15 cellular contexts compared by ENCODE assay signal in genomic region chr5:116037236-116037822, GRCh38. TPM values are rescaled to one million over a fixed set of nuclear protein-coding genes. Genes with fewer than 3 reads are reported as not detected.
DNase-seq lines count a peak whose midpoint lies in the region; ATAC-seq and TF ChIP-seq lines count a peak whose summit lies in the region.
"Had no signal": no experiment of that assay in that cellular context is flagged by ENCODE, and none has a peak within 500 bp of the region (broad histone marks: within the 10 kb centered on the region; RNA-seq: fewer than 3 reads in every experiment).

No MANE protein-coding gene starts in this region.

- intact Hi-C loops in MCF 10A (cut with micrococcal nuclease), result loop anchor here (10.0 kb wide), 1 partner anchor 203 kb away; no protein-coding TSS in a partner anchor
- intact Hi-C loops in breast epithelium (cut with DNase I; ENCODE audit: low total_unique reads), result no loop called here
- intact Hi-C loops in left lung (cut with DNase I), result no loop called here

- H3K4me3 Mint-ChIP-seq in MCF 10A (ENCODE audit: unreplicated experiment), result no peak overlapping the region
- no peak overlapping the region for H3K4me3 Mint-ChIP-seq in endodermal cell
- no peak overlapping the region for H3K4me3 Mint-ChIP-seq in stimulated activated memory B cell treated with anti-CD40 and anti-IgM and Interleukin-4, amounts not matched to agents 10 μg/mL and 1 μg/mL and 100 μg/mL, for 72 hours
- H3K4me3 Mint-ChIP-seq: brain had no signal

- no peak overlapping the region for H3K27ac ChIP-seq in breast epithelium
- H3K27ac ChIP-seq in endodermal cell (ENCODE audit: low read depth, low read length), result no peak overlapping the region
- H3K27ac ChIP-seq in left lung, result no peak overlapping the region
- H3K27ac ChIP-seq: upper lobe of left lung had no signal

- no peak overlapping the region for H3K9ac ChIP-seq in endodermal cell (ENCODE audit: extremely low read depth, low read length, poor library complexity, severe bottlenecking)

- H3K36me3 Mint-ChIP-seq in MCF 10A (ENCODE audit: insufficient read depth, unreplicated experiment) (no peaks in the 10 kb centered on the region), endodermal cell (ENCODE audit: low read depth) (no peaks in the 10 kb centered on the region)
- no peaks in the 10 kb centered on the region for H3K36me3 Mint-ChIP-seq in stimulated activated memory B cell treated with anti-CD40 and anti-IgM and Interleukin-4, amounts not matched to agents 10 μg/mL and 1 μg/mL and 100 μg/mL, for 72 hours
- H3K36me3 Mint-ChIP-seq: brain; natural killer cell treated with Interleukin-12 subunit alpha and Interleukin-12 subunit beta and Interleukin-15 and Interleukin-18, amount 100 ng/mL, for 72 hours had no signal

- no peaks in the 10 kb centered on the region for H3K9me3 ChIP-seq in breast epithelium
- H3K9me3 ChIP-seq in endodermal cell (ENCODE audit: control insufficient read depth, low read length), result no peaks in the 10 kb centered on the region
- H3K9me3 ChIP-seq in left lung, result no peaks in the 10 kb centered on the region
- H3K9me3 ChIP-seq: upper lobe of left lung had no signal

- H3K4me1 Mint-ChIP-seq in MCF 10A (ENCODE audit: insufficient read depth, unreplicated experiment) (no peaks in the 10 kb centered on the region), endodermal cell (peaks cover 8% of the 10 kb centered on the region)
- peaks cover 51% of the 10 kb centered on the region for H3K4me1 Mint-ChIP-seq in stimulated activated memory B cell treated with anti-CD40 and anti-IgM and Interleukin-4, amounts not matched to agents 10 μg/mL and 1 μg/mL and 100 μg/mL, for 72 hours

- no peaks in the 10 kb centered on the region for H3K4me1 ChIP-seq in breast epithelium
- no peaks in the 10 kb centered on the region for H3K4me1 ChIP-seq in endodermal cell (ENCODE audit: control insufficient read depth, insufficient read depth, low read length)
- peaks cover 0 to 4% of the 10 kb centered on the region in 2 donors for H3K4me1 ChIP-seq in left lung
- H3K4me1 ChIP-seq: upper lobe of left lung had no signal

- H3K4me3 ChIP-seq in breast epithelium (no peak overlapping the region), endodermal cell (ENCODE audit: low read length) (no peak overlapping the region), left lung (no peak overlapping the region)
- H3K4me3 ChIP-seq: upper lobe of left lung had no signal

- DNase-seq in MCF 10A (ENCODE audit: unreplicated experiment) (no peak), breast epithelium (ENCODE audit: low spot score in 2 of 2) (no peak), NCI-H226 (peak; percentile 5), endodermal cell (no peak), left lung (no peak)
- DNase-seq: NCI-H1092 treated with DMSO at 0.1 percent for 48 hours, NCI-H524 treated with DMSO at 0.1 percent for 48 hours, upper lobe of left lung had no signal

- BruUV-seq in MCF 10A (replicated peaks; lab: Mats Ljungman, UMichigan), result no TSS peak

- CTCF ChIA-PET in MCF 10A (lab: Yijun Ruan, JAX), result interaction anchor here (1.2 kb wide), 1 partner anchor 203 kb away, joined by 8 read pairs; no protein-coding TSS in a partner anchor

- POLR2A ChIA-PET in MCF 10A (lab: Yijun Ruan, JAX), result no interaction called here

- no peaks in the 10 kb centered on the region for H3K9me3 Mint-ChIP-seq in MCF 10A (ENCODE audit: unreplicated experiment)
- H3K9me3 Mint-ChIP-seq in endodermal cell, result no peaks in the 10 kb centered on the region
- no peaks in the 10 kb centered on the region for H3K9me3 Mint-ChIP-seq in stimulated activated memory B cell treated with anti-CD40 and anti-IgM and Interleukin-4, amounts not matched to agents 10 μg/mL and 1 μg/mL and 100 μg/mL, for 72 hours
- H3K9me3 Mint-ChIP-seq: brain; natural killer cell treated with Interleukin-12 subunit alpha and Interleukin-12 subunit beta and Interleukin-15 and Interleukin-18, amount 100 ng/mL, for 72 hours had no signal

- TF ChIP-seq POLR2A in breast epithelium (IDR thresholded peaks at IDR 0.05), result no peak

- TF ChIP-seq CTCF in MCF 10A (IDR thresholded peaks at IDR 0.05; ENCODE audit: unreplicated experiment), result peak; percentile 10
- TF ChIP-seq CTCF in breast epithelium (IDR thresholded peaks at IDR 0.05), result no peak
- TF ChIP-seq CTCF in endodermal cell (conservative IDR thresholded peaks at IDR 0.05), result peak; percentile 57
- TF ChIP-seq CTCF in left lung (IDR thresholded peaks at IDR 0.05), result no peak

- ATAC-seq in stimulated activated memory B cell treated with anti-CD40 and anti-IgM and Interleukin-4, amounts not matched to agents 10 μg/mL and 1 μg/mL and 100 μg/mL, for 72 hours, result no peak
- no peak for ATAC-seq in GM21515 (IDR thresholded peaks at IDR 0.05; ENCODE audit: unreplicated experiment)
- ATAC-seq in esophagus mucosa, result no peak
- ATAC-seq in left lung, result no peak
- ATAC-seq: natural killer cell treated with Interleukin-12 subunit alpha and Interleukin-12 subunit beta and Interleukin-15 and Interleukin-18, amount 100 ng/mL, for 72 hours had no signal

- H3K27ac Mint-ChIP-seq in MCF 10A (ENCODE audit: low read depth, unreplicated experiment) (no peak overlapping the region), endodermal cell (no peak overlapping the region)
- peak overlapping the region; percentile 14 for H3K27ac Mint-ChIP-seq in stimulated activated memory B cell treated with anti-CD40 and anti-IgM and Interleukin-4, amounts not matched to agents 10 μg/mL and 1 μg/mL and 100 μg/mL, for 72 hours
- H3K27ac Mint-ChIP-seq: natural killer cell treated with Interleukin-12 subunit alpha and Interleukin-12 subunit beta and Interleukin-15 and Interleukin-18, amount 100 ng/mL, for 72 hours had no signal

- H3K27me3 Mint-ChIP-seq in MCF 10A (ENCODE audit: insufficient read depth, unreplicated experiment), result peaks cover 10% of the 10 kb centered on the region
- H3K27me3 Mint-ChIP-seq in endodermal cell (ENCODE audit: insufficient read depth), result no peaks in the 10 kb centered on the region
- H3K27me3 Mint-ChIP-seq in stimulated activated memory B cell treated with anti-CD40 and anti-IgM and Interleukin-4, amounts not matched to agents 10 μg/mL and 1 μg/mL and 100 μg/mL, for 72 hours, result no peaks in the 10 kb centered on the region

- H3K36me3 ChIP-seq in breast epithelium (no peaks in the 10 kb centered on the region), endodermal cell (ENCODE audit: control insufficient read depth, insufficient read depth, low read length) (no peaks in the 10 kb centered on the region), left lung (no peaks in the 10 kb centered on the region)
- H3K36me3 ChIP-seq: upper lobe of left lung had no signal

- peaks cover 0 to 3% of the 10 kb centered on the region in 2 donors for H3K27me3 ChIP-seq in breast epithelium
- H3K27me3 ChIP-seq in endodermal cell (ENCODE audit: control insufficient read depth, insufficient read depth, low read length, poor library complexity, severe bottlenecking), result no peaks in the 10 kb centered on the region
- H3K27me3 ChIP-seq in left lung, result no peaks in the 10 kb centered on the region
- H3K27me3 ChIP-seq: upper lobe of left lung had no signal

- 79 to 94% methylated on average over 2 to 3 of the region's 3 CpGs for WGBS in endodermal cell (ENCODE audit: insufficient coverage in 1 of 2, insufficient read length in 1 of 2), 2 experiments

RNA-seq across cellular contexts. Expression of gene ARL14EPL, which starts 5.1 kb away (rescaled TPM):
- total RNA-seq in MCF 10A (2022) (not detected in 2 replicates), breast epithelium (not detected), endodermal cell (not detected), esophagus mucosa (not detected), left lung (not detected)
- polyA plus RNA-seq in endodermal cell (2013, experiment 1 of 2), result not detected
- not detected for polyA plus RNA-seq in endodermal cell (2013, experiment 2 of 2)
- total RNA-seq: fibroblast of lung; natural killer cell treated with Interleukin-12 subunit alpha and Interleukin-12 subunit beta and Interleukin-15 and Interleukin-18, amount 100 ng/mL, for 72 hours; upper lobe of left lung had no signal
- polyA plus RNA-seq: fibroblast of lung, keratinocyte had no signal

RNA-seq across cellular contexts. Expression of gene COMMD10, which starts 47.5 kb away (rescaled TPM):
- total RNA-seq in MCF 10A (2022), result 18.6 and 23.2 TPM in 2 replicates
- total RNA-seq in breast epithelium, result 10 to 100 TPM; 37.6 to 57.8 (median 54.1) TPM
- 10 to 100 TPM; 25.3 to 29.8 TPM for total RNA-seq in endodermal cell
- polyA plus RNA-seq in endodermal cell (2013, experiment 1 of 2), result 45.7 TPM
- 42.1 TPM for polyA plus RNA-seq in endodermal cell (2013, experiment 2 of 2)
- total RNA-seq in esophagus mucosa, result 18.3 TPM
- 10 to 100 TPM; 30.8 to 33.6 TPM for total RNA-seq in left lung

Comparison
In these comparisons a context has a peak if more than half of its experiments do, and no peak if none do; other contexts are left out.
1. CTCF ChIP-seq: peak in MCF 10A (single experiment) and endodermal cell (single experiment); none in breast epithelium (0 of 3) and left lung (0 of 2).